8 cellular contexts compared by ENCODE assay signal in the genomic region with DNA sequence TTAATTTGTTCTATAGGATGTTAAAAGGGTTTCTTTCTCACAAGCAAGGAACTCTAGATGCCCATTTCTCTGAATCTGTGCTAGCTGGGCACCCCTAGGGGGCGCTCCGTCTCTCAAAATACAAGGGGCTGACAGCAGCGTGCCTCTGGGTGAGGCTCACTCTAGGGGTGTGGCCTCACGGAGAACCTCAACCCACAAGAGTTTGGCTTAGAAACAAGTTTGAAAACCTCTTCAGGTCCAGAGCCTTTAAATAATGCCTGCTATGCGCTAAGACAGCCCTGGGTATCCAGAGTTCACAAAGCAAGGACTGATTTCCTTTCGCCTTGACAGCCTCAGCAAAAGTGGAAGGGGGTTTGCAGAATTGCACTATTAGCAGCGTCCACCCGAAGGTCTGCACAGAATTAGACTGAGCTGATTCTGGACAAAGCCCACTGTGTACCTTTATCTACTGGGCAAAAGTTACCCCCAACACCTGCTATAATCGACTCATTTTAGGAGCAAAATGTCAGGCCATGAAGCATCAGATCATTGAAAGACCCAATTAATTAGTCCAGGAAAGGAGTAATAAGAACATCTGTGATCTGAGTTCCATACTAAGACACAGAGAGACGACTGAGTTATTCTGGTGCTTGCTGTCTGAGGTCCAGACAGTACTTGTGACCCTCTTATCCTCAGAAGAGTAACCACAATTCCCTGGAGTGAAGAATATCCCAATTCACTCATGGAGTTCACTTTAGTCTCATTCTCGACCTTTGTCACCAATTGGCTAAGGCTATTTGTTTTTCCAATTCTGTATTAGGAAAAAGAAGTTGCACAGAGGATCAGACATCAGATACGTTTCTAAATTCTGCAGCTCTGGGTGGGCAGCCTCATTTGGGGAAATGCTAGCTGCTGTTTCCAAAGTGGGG. TPM values are rescaled to one million over a fixed set of nuclear protein-coding genes. Genes with fewer than 3 reads are reported as not detected.
DNase-seq lines count a peak whose midpoint lies in the region; ATAC-seq, FAIRE-seq and TF ChIP-seq lines count a peak whose summit lies in the region.

No MANE protein-coding gene starts in this region.

- POLR2A ChIA-PET in naive thymus-derived CD8-positive, alpha-beta T cell (lab: Charles Lee), result interaction anchor here (1.0 to 1.4 kb wide), 2 partner anchors 8 to 10 kb away, joined by 3 read pairs; no protein-coding TSS in a partner anchor

- H3K27me3 Mint-ChIP-seq in naive thymus-derived CD8-positive, alpha-beta T cell, result peaks cover 35 to 59% (median 43%) of the 10 kb centered on the region in 5 donors
- H3K27me3 Mint-ChIP-seq in stimulated activated memory B cell treated with anti-CD40 and anti-IgM and Interleukin-4, amounts not matched to agents 10 μg/mL and 1 μg/mL and 100 μg/mL, for 72 hours, result peaks cover 48% of the 10 kb centered on the region

- H3K27ac Mint-ChIP-seq in naive thymus-derived CD8-positive, alpha-beta T cell, result peak overlapping the region in 2 of 10 donors; percentile 2 to 25
- H3K27ac Mint-ChIP-seq in stimulated activated memory B cell treated with anti-CD40 and anti-IgM and Interleukin-4, amounts not matched to agents 10 μg/mL and 1 μg/mL and 100 μg/mL, for 72 hours, result no peak overlapping the region

- H3K4me1 Mint-ChIP-seq in naive thymus-derived CD8-positive, alpha-beta T cell, result peaks cover 7 to 30% (median 16%) of the 10 kb centered on the region in 4 donors
- H3K4me1 Mint-ChIP-seq in stimulated activated memory B cell treated with anti-CD40 and anti-IgM and Interleukin-4, amounts not matched to agents 10 μg/mL and 1 μg/mL and 100 μg/mL, for 72 hours, result peaks cover 17% of the 10 kb centered on the region

- no peaks in the 10 kb centered on the region for H3K9me3 Mint-ChIP-seq in naive thymus-derived CD8-positive, alpha-beta T cell
- H3K9me3 Mint-ChIP-seq in stimulated activated memory B cell treated with anti-CD40 and anti-IgM and Interleukin-4, amounts not matched to agents 10 μg/mL and 1 μg/mL and 100 μg/mL, for 72 hours, result no peaks in the 10 kb centered on the region

- in situ Hi-C loops in KBM-7 (cut with MboI; ENCODE audit: low pct_unique_long_range_greater_than_20kb, low sequenced_read_pairs), result loop anchor here (10.0 kb wide), 1 partner anchor 87 kb away; no protein-coding TSS in a partner anchor

- peak overlapping the region; percentile 47 to 89 (median 78) for H3K4me3 Mint-ChIP-seq in naive thymus-derived CD8-positive, alpha-beta T cell
- peak overlapping the region; percentile 70 for H3K4me3 Mint-ChIP-seq in stimulated activated memory B cell treated with anti-CD40 and anti-IgM and Interleukin-4, amounts not matched to agents 10 μg/mL and 1 μg/mL and 100 μg/mL, for 72 hours

- peak; percentile 95 for ATAC-seq in GM21723 (IDR thresholded peaks at IDR 0.05; ENCODE audit: unreplicated experiment)
- ATAC-seq in naive thymus-derived CD8-positive, alpha-beta T cell, result peak; percentile 97 to 99
- peak; percentile 92 for ATAC-seq in stimulated activated memory B cell treated with anti-CD40 and anti-IgM and Interleukin-4, amounts not matched to agents 10 μg/mL and 1 μg/mL and 100 μg/mL, for 72 hours

- no peaks in the 10 kb centered on the region for H3K36me3 Mint-ChIP-seq in naive thymus-derived CD8-positive, alpha-beta T cell
- H3K36me3 Mint-ChIP-seq in stimulated activated memory B cell treated with anti-CD40 and anti-IgM and Interleukin-4, amounts not matched to agents 10 μg/mL and 1 μg/mL and 100 μg/mL, for 72 hours, result no peaks in the 10 kb centered on the region

- peak; percentile 98 for TF ChIP-seq CTCF in fibroblast of mammary gland (conservative IDR thresholded peaks at IDR 0.05; ENCODE audit: control insufficient read depth, insufficient read depth, low read depth, low read length)

- peak; percentile 88 for FAIRE-seq in RCC 7860 (lab: Jason Lieb, UNC)

- DNase-seq in DMS53 treated with DMSO at 0.1 percent for 48 hours (lab: John Stamatoyannopoulos, UW; ENCODE audit: unreplicated experiment), result peak; percentile 89
- DNase-seq in KBM-7, result peak; percentile 82
- DNase-seq in RCC 7860 (ENCODE audit: low spot score), result peak; percentile 80
- DNase-seq in activated T-helper 1 cell treated with anti-CD3 and anti-CD28 coated beads, Interleukin-2, amount 50 U/mL, for 16 hours (ENCODE audit: low read depth in 1 of 2, low spot score in 1 of 2), result peak; percentile 65 to 79
- DNase-seq in fibroblast of mammary gland (ENCODE audit: low read depth), result peak; percentile 96
- DNase-seq in naive thymus-derived CD8-positive, alpha-beta T cell, result peak; percentile 73 to 93 (median 82)

- H3K4me3 ChIP-seq in fibroblast of mammary gland (ENCODE audit: control insufficient read depth, low read depth, low read length), result peak overlapping the region; percentile 70

RNA-seq across cellular contexts. Expression of gene CPED1, which starts 0.6 kb away (rescaled TPM):
- total RNA-seq in naive thymus-derived CD8-positive, alpha-beta T cell, result not detected
- polyA plus RNA-seq in naive thymus-derived CD8-positive, alpha-beta T cell, result not detected

RNA-seq across cellular contexts. Expression of gene ING3, which starts 37.4 kb away (rescaled TPM):
- 10 to 100 TPM; 29.4 to 29.7 TPM for total RNA-seq in naive thymus-derived CD8-positive, alpha-beta T cell
- 10 to 100 TPM; 27.8 to 34.3 (median 28.1) TPM for polyA plus RNA-seq in naive thymus-derived CD8-positive, alpha-beta T cell

Comparison
In these comparisons a context has a peak if more than half of its experiments do, and no peak if none do; other contexts are left out.
1. Peak in every context shown above with its lines: DNase-seq, ATAC-seq and H3K4me3 ChIP-seq.